8 cellular contexts compared by ENCODE assay signal in genomic region chr7:130996841-130997231, GRCh38.
A peak's percentile ranks its signal among the peaks of the same experiment; 100 is the strongest.
DNase-seq lines count a peak whose midpoint lies in the region; ATAC-seq, FAIRE-seq and TF ChIP-seq lines count a peak whose summit lies in the region.

No MANE protein-coding gene starts in this region.

- no peaks in the 10 kb centered on the region for H3K36me3 ChIP-seq in CD4-positive, alpha-beta memory T cell (ENCODE audit: insufficient read depth, low read length)
- no peaks in the 10 kb centered on the region for H3K36me3 ChIP-seq in keratinocyte (ENCODE audit: control insufficient read depth in 2 of 2, extremely low read depth in 1 of 2, insufficient read depth in 2 of 2, low read length in 2 of 2)
- peaks cover 0 to 3% of the 10 kb centered on the region in 2 donors for H3K36me3 ChIP-seq in stomach smooth muscle (ENCODE audit: control insufficient read depth in 2 of 2, insufficient read depth in 2 of 2, low read length in 2 of 2)
- no peaks in the 10 kb centered on the region for H3K36me3 ChIP-seq in BE2C

- no peak for ATAC-seq in GM21390 (IDR thresholded peaks at IDR 0.05; ENCODE audit: unreplicated experiment)

- H3K9me3 ChIP-seq in CD4-positive, alpha-beta memory T cell (ENCODE audit: control insufficient read depth in 1 of 2, low read length in 2 of 2) = no peaks in the 10 kb centered on the region
- H3K9me3 ChIP-seq in keratinocyte (ENCODE audit: control insufficient read depth, low read depth, low read length) = no peaks in the 10 kb centered on the region
- H3K9me3 ChIP-seq in stomach smooth muscle (ENCODE audit: control insufficient read depth in 2 of 2, low read length in 2 of 2) = no peaks in the 10 kb centered on the region
- no peaks in the 10 kb centered on the region; the same call in 1 of the 2 replicates for H3K9me3 ChIP-seq in BE2C

- dilution Hi-C loops in keratinocyte (cut with MboI; ENCODE audit: extremely low pct_ligation_motif_present, low sequenced_read_pairs) = no loop called here

- H3K9me3 Mint-ChIP-seq in CD4-positive, alpha-beta memory T cell = peaks cover 0 to 2% (median 0%) of the 10 kb centered on the region in 8 donors
- H3K9me3 Mint-ChIP-seq in activated naive CD4-positive, alpha-beta T cell treated with anti-CD3 and anti-CD28 coated beads for 36 hours = no peaks in the 10 kb centered on the region

- H4K20me1 ChIP-seq in keratinocyte (ENCODE audit: control insufficient read depth, extremely low read depth, insufficient read depth, low read length) = no peaks in the 10 kb centered on the region

- H3K27ac Mint-ChIP-seq in CD4-positive, alpha-beta memory T cell = peak overlapping the region in 6 of 7 donors; percentile 88 to 98 (median 93)
- peak overlapping the region; percentile 90 for H3K27ac Mint-ChIP-seq in activated naive CD4-positive, alpha-beta T cell treated with anti-CD3 and anti-CD28 coated beads for 36 hours

- CTCF ChIA-PET in CD4-positive, alpha-beta memory T cell (lab: Charles Lee; ENCODE audit: partially characterized antibody) = interaction anchor here (1.4 to 2.5 kb wide), 2 partner anchors 10 to 14 kb away, joined by 4 to 23 read pairs; no protein-coding TSS in a partner anchor
- CTCF ChIA-PET in activated naive CD4-positive, alpha-beta T cell treated with anti-CD3 and anti-CD28 coated beads for 36 hours (lab: Charles Lee) = interaction anchor here (0.6 to 4.0 kb wide), 6 partner anchors 8 to 463 kb away, joined by 3 to 54 read pairs (median 4); no protein-coding TSS in a partner anchor

- H3K4me2 ChIP-seq in keratinocyte (ENCODE audit: control insufficient read depth, extremely low read depth, insufficient read depth, low read depth, low read length) = peak overlapping the region; percentile 94

- intact Hi-C loops in CD4-positive, alpha-beta memory T cell (cut with micrococcal nuclease) = loop anchor here (1.0 to 2.0 kb wide), 2 partner anchors 8 to 14 kb away; no protein-coding TSS in a partner anchor
- intact Hi-C loops in activated naive CD4-positive, alpha-beta T cell treated with anti-CD3 and anti-CD28 coated beads for 36 hours (cut with micrococcal nuclease) = loop anchor here (1.0 to 2.0 kb wide), 3 partner anchors 9 to 14 kb away; no protein-coding TSS in a partner anchor

- TF ChIP-seq CTCF in keratinocyte (optimal IDR thresholded peaks at IDR 0.05 in 1 of 3, IDR thresholded peaks at IDR 0.05 in 1 of 3, conservative IDR thresholded peaks at IDR 0.05 in 1 of 3; ENCODE audit: extremely low read depth in 1 of 3, insufficient read depth in 2 of 3, low read length in 3 of 3) (no peak), BE2C (IDR thresholded peaks at IDR 0.05; ENCODE audit: low read depth, low read length) (no peak)

- peaks cover 92% of the 10 kb centered on the region for H3K4me1 ChIP-seq in CD4-positive, alpha-beta memory T cell (ENCODE audit: insufficient read depth, low read length)
- H3K4me1 ChIP-seq in keratinocyte (ENCODE audit: control insufficient read depth, extremely low read depth, insufficient read depth, low read length) (peaks cover 70% of the 10 kb centered on the region), stomach smooth muscle (ENCODE audit: control insufficient read depth, insufficient read depth, low read length) (peaks cover 42% of the 10 kb centered on the region), BE2C (peaks cover 4% of the 10 kb centered on the region)

- H3K36me3 Mint-ChIP-seq in CD4-positive, alpha-beta memory T cell = peaks cover 12 to 46% of the 10 kb centered on the region in 2 donors
- H3K36me3 Mint-ChIP-seq in activated naive CD4-positive, alpha-beta T cell treated with anti-CD3 and anti-CD28 coated beads for 36 hours (ENCODE audit: low read depth) = peaks cover 12% of the 10 kb centered on the region

- FAIRE-seq in keratinocyte (lab: Jason Lieb, UNC) = peak; percentile 88

- H3K4me3 Mint-ChIP-seq in CD4-positive, alpha-beta memory T cell = peak overlapping the region; percentile 62 to 86 (median 80)
- H3K4me3 Mint-ChIP-seq in activated naive CD4-positive, alpha-beta T cell treated with anti-CD3 and anti-CD28 coated beads for 36 hours = peak overlapping the region; percentile 59

- H3K79me2 ChIP-seq in keratinocyte (ENCODE audit: control insufficient read depth, insufficient read depth, low read length) = no peaks in the 10 kb centered on the region

- POLR2A ChIA-PET in CD4-positive, alpha-beta memory T cell (lab: Charles Lee; ENCODE audit: partially characterized antibody) = interaction anchor here (0.6 to 2.3 kb wide), 6 partner anchors 9 to 112 kb away, joined by 3 to 13 read pairs (median 4); no protein-coding TSS in a partner anchor

- H2AFZ ChIP-seq in keratinocyte (ENCODE audit: control insufficient read depth, low read length) = no peak overlapping the region

- H3K27me3 ChIP-seq in CD4-positive, alpha-beta memory T cell (ENCODE audit: insufficient read depth, low read length) = no peaks in the 10 kb centered on the region
- H3K27me3 ChIP-seq in keratinocyte (ENCODE audit: control insufficient read depth, extremely low read depth, insufficient read depth, low read length) = no peaks in the 10 kb centered on the region
- no peaks in the 10 kb centered on the region for H3K27me3 ChIP-seq in stomach smooth muscle (ENCODE audit: control insufficient read depth in 1 of 2, insufficient read depth in 2 of 2, low read length in 2 of 2)
- H3K27me3 ChIP-seq in BE2C = no peaks in the 10 kb centered on the region

- H3K27ac ChIP-seq in CD4-positive, alpha-beta memory T cell (ENCODE audit: low read depth, low read length) = peak overlapping the region; percentile 64
- peak overlapping the region; percentile 99 for H3K27ac ChIP-seq in keratinocyte (ENCODE audit: control insufficient read depth, insufficient read depth, low read length)
- no peak overlapping the region for H3K27ac ChIP-seq in stomach smooth muscle (ENCODE audit: low read length)

- no peak overlapping the region for H3K4me3 ChIP-seq in CD4-positive, alpha-beta memory T cell (ENCODE audit: low read length in 2 of 2)
- H3K4me3 ChIP-seq in keratinocyte (ENCODE audit: control insufficient read depth in 2 of 3, extremely low read depth in 1 of 3, insufficient read depth in 2 of 3, low read depth in 1 of 3, low read length in 3 of 3) = no peak overlapping the region
- peak overlapping the region in 1 of 2 donors; percentile 47 for H3K4me3 ChIP-seq in stomach smooth muscle (ENCODE audit: low read length in 2 of 2)
- no peak overlapping the region for H3K4me3 ChIP-seq in BE2C (ENCODE audit: low read depth, low read length)

- no peaks in the 10 kb centered on the region for H3K9me1 ChIP-seq in keratinocyte (ENCODE audit: control insufficient read depth, extremely low read depth, insufficient read depth, low read length)

- DNase-seq in CD4-positive, alpha-beta memory T cell = peak in 1 of 5 donors; percentile 62
- DNase-seq in NCI-H1436 (lab: John Stamatoyannopoulos, UW) (peak; percentile 41), keratinocyte (ENCODE audit: low read depth, low spot score) (no peak), NAMALWA (ENCODE audit: low spot score) (no peak), BE2C (no peak)
- DNase-seq in activated naive CD4-positive, alpha-beta T cell treated with anti-CD3 and anti-CD28 coated beads for 36 hours = peak; percentile 58

- no peaks in the 10 kb centered on the region for H3K27me3 Mint-ChIP-seq in CD4-positive, alpha-beta memory T cell
- H3K27me3 Mint-ChIP-seq in activated naive CD4-positive, alpha-beta T cell treated with anti-CD3 and anti-CD28 coated beads for 36 hours (ENCODE audit: low read depth) = no peaks in the 10 kb centered on the region

- peaks cover 64 to 96% (median 80%) of the 10 kb centered on the region in 4 donors for H3K4me1 Mint-ChIP-seq in CD4-positive, alpha-beta memory T cell
- H3K4me1 Mint-ChIP-seq in activated naive CD4-positive, alpha-beta T cell treated with anti-CD3 and anti-CD28 coated beads for 36 hours (ENCODE audit: low read depth) = peaks cover 79% of the 10 kb centered on the region

- H3K9ac ChIP-seq in keratinocyte (ENCODE audit: control insufficient read depth, extremely low read depth, insufficient read depth, low read length) (peak overlapping the region; percentile 82), stomach smooth muscle (ENCODE audit: low read length in 2 of 2) (peak overlapping the region; percentile 2 to 23)

Comparison
In these comparisons a context has a peak if more than half of its experiments do, and no peak if none do; other contexts are left out.
1. DNase-seq: peak in NCI-H1436 (single experiment) and activated naive CD4-positive, alpha-beta T cell treated with anti-CD3 and anti-CD28 coated beads for 36 hours (single experiment); none in keratinocyte (single experiment), NAMALWA (single experiment) and BE2C (single experiment).